In the genomic region with DNA sequence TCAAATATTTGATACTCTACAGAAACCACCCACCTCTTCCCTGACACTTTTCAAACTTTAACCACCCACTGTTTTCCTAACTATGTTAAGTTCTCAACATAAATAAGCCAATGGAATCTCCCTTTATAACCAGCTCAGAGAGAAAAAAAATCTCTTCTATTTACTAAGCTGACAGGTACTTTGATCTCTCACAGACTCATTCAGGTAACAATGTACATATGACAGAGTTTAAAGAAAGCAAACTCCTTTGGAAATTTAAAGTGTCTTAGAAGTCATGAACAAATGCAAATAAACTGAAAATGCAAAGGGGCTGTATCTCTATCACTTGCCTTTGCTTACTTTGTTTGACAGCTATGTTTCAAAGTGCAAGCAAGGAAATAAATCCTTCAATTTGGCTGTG, we compare ENCODE assay signal across 1 cellular context.
TF ChIP-seq lines count a peak whose summit lies in the region.

No MANE protein-coding gene starts in this region.

TF ChIP-seq in HepG2, 621 proteins besides CTCF, POLR2A, EP300 and RAD21 (continued from another document and continues in another):
- TF ChIP-seq FOXK2 (IDR thresholded peaks at IDR 0.05): no peak
- 0 out of 2 replicates have a peak, but pooled peaks have one; percentile 19 for TF ChIP-seq SIX4 (CRISPR knock-in tag; IDR thresholded peaks at IDR 0.05)
- peak; percentile 76 for TF ChIP-seq HNF4A (CRISPR knock-in tag; IDR thresholded peaks at IDR 0.05)
- TF ChIP-seq FOXJ3 (CRISPR knock-in tag; IDR thresholded peaks at IDR 0.05; ENCODE audit: borderline replicate concordance): peak; percentile 77; the same call in 1 of the 2 replicates
- TF ChIP-seq ZNF207 (IDR thresholded peaks at IDR 0.05; ENCODE audit: borderline replicate concordance): no peak
- no peak for TF ChIP-seq ZNF7 (CRISPR knock-in tag; IDR thresholded peaks at IDR 0.05)
- peak; percentile 72; the same call in 1 of the 2 replicates for TF ChIP-seq MEIS2 (CRISPR knock-in tag; IDR thresholded peaks at IDR 0.05)
- TF ChIP-seq SOX6 (IDR thresholded peaks at IDR 0.05): no peak
- peak; percentile 85; the same call in 1 of the 2 replicates for TF ChIP-seq SOX6 (CRISPR knock-in tag; IDR thresholded peaks at IDR 0.05)
- peak; percentile 48; the same call in 1 of the 2 replicates for TF ChIP-seq MEIS1 (CRISPR knock-in tag; IDR thresholded peaks at IDR 0.05; ENCODE audit: borderline replicate concordance)
- peak; percentile 75; the same call in 1 of the 2 replicates for TF ChIP-seq ZBTB20 (CRISPR knock-in tag; IDR thresholded peaks at IDR 0.05; ENCODE audit: borderline replicate concordance, low read depth)
- no peak for TF ChIP-seq ZNF263 (CRISPR knock-in tag; IDR thresholded peaks at IDR 0.05)
- TF ChIP-seq TEAD3 (CRISPR knock-in tag; optimal IDR thresholded peaks at IDR 0.05; ENCODE audit: borderline replicate concordance): peak; percentile 15
- TF ChIP-seq, protein P1, sequence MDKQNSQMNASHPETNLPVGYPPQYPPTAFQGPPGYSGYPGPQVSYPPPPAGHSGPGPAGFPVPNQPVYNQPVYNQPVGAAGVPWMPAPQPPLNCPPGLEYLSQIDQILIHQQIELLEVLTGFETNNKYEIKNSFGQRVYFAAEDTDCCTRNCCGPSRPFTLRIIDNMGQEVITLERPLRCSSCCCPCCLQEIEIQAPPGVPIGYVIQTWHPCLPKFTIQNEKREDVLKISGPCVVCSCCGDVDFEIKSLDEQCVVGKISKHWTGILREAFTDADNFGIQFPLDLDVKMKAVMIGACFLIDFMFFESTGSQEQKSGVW (CRISPR knock-in tag; IDR thresholded peaks at IDR 0.05; ENCODE audit: borderline replicate concordance): no peak
- peak; percentile 54; the same call in 1 of the 2 replicates for TF ChIP-seq SIX1 (CRISPR knock-in tag; IDR thresholded peaks at IDR 0.05; ENCODE audit: borderline replicate concordance)
- TF ChIP-seq IKZF1 (IDR thresholded peaks at IDR 0.05): no peak
- 0 out of 2 replicates have a peak, but pooled peaks have one; percentile 16 for TF ChIP-seq POGZ (CRISPR knock-in tag; IDR thresholded peaks at IDR 0.05)
- TF ChIP-seq, protein P2, sequence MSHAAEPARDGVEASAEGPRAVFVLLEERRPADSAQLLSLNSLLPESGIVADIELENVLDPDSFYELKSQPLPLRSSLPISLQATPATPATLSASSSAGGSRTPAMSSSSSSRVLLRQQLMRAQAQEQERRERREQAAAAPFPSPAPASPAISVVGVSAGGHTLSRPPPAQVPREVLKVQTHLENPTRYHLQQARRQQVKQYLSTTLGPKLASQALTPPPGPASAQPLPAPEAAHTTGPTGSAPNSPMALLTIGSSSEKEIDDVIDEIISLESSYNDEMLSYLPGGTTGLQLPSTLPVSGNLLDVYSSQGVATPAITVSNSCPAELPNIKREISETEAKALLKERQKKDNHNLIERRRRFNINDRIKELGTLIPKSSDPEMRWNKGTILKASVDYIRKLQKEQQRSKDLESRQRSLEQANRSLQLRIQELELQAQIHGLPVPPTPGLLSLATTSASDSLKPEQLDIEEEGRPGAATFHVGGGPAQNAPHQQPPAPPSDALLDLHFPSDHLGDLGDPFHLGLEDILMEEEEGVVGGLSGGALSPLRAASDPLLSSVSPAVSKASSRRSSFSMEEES (CRISPR knock-in tag; IDR thresholded peaks at IDR 0.05): no peak
- no peak for TF ChIP-seq MTF1 (CRISPR knock-in tag; IDR thresholded peaks at IDR 0.05)
- TF ChIP-seq, protein P3, sequence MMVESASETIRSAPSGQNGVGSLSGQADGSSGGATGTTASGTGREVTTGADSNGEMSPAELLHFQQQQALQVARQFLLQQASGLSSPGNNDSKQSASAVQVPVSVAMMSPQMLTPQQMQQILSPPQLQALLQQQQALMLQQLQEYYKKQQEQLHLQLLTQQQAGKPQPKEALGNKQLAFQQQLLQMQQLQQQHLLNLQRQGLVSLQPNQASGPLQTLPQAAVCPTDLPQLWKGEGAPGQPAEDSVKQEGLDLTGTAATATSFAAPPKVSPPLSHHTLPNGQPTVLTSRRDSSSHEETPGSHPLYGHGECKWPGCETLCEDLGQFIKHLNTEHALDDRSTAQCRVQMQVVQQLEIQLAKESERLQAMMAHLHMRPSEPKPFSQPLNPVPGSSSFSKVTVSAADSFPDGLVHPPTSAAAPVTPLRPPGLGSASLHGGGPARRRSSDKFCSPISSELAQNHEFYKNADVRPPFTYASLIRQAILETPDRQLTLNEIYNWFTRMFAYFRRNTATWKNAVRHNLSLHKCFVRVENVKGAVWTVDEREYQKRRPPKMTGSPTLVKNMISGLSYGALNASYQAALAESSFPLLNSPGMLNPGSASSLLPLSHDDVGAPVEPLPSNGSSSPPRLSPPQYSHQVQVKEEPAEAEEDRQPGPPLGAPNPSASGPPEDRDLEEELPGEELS (CRISPR knock-in tag; IDR thresholded peaks at IDR 0.05): peak; percentile 57; the same call in 1 of the 2 replicates
- TF ChIP-seq NCOA2 (CRISPR knock-in tag; IDR thresholded peaks at IDR 0.05): peak; percentile 76
- TF ChIP-seq ZNF121 (CRISPR knock-in tag; IDR thresholded peaks at IDR 0.05): no peak
- no peak for TF ChIP-seq GABPA (IDR thresholded peaks at IDR 0.05; ENCODE audit: low read depth, low read length)
- TF ChIP-seq GABPA (CRISPR knock-in tag; IDR thresholded peaks at IDR 0.05; ENCODE audit: low read depth): 0 out of 2 replicates have a peak, but pooled peaks have one; percentile 9
- 0 out of 2 replicates have a peak, but pooled peaks have one; percentile 34 for TF ChIP-seq NKX3-1 (CRISPR knock-in tag; IDR thresholded peaks at IDR 0.05)
- TF ChIP-seq HDAC2 (CRISPR knock-in tag; IDR thresholded peaks at IDR 0.05): peak; percentile 84
- peak; percentile 84 for TF ChIP-seq CREM (IDR thresholded peaks at IDR 0.05)
- no peak for TF ChIP-seq CREM (CRISPR knock-in tag; IDR thresholded peaks at IDR 0.05)
- TF ChIP-seq BRCA1 (CRISPR knock-in tag; IDR thresholded peaks at IDR 0.05): no peak
- no peak for TF ChIP-seq FOXP1 (IDR thresholded peaks at IDR 0.05)
- TF ChIP-seq FOXP1 (CRISPR knock-in tag; IDR thresholded peaks at IDR 0.05): peak; percentile 80
- no peak for TF ChIP-seq FOXA1 (IDR thresholded peaks at IDR 0.05)
- TF ChIP-seq FOXA1 (CRISPR knock-in tag; IDR thresholded peaks at IDR 0.05): peak; percentile 62
- TF ChIP-seq ELF4 (CRISPR knock-in tag; IDR thresholded peaks at IDR 0.05; ENCODE audit: borderline replicate concordance): no peak
- 0 out of 2 replicates have a peak, but pooled peaks have one; percentile 24 for TF ChIP-seq PITX1 (CRISPR knock-in tag; IDR thresholded peaks at IDR 0.05)
- no peak for TF ChIP-seq ZNF782 (CRISPR knock-in tag; IDR thresholded peaks at IDR 0.05; ENCODE audit: borderline replicate concordance)
- TF ChIP-seq ZNF350 (CRISPR knock-in tag; IDR thresholded peaks at IDR 0.05; ENCODE audit: borderline replicate concordance, low read depth): no peak
- TF ChIP-seq RARA (CRISPR knock-in tag; IDR thresholded peaks at IDR 0.05): peak; percentile 51; the same call in 1 of the 2 replicates
- TF ChIP-seq, protein P4, sequence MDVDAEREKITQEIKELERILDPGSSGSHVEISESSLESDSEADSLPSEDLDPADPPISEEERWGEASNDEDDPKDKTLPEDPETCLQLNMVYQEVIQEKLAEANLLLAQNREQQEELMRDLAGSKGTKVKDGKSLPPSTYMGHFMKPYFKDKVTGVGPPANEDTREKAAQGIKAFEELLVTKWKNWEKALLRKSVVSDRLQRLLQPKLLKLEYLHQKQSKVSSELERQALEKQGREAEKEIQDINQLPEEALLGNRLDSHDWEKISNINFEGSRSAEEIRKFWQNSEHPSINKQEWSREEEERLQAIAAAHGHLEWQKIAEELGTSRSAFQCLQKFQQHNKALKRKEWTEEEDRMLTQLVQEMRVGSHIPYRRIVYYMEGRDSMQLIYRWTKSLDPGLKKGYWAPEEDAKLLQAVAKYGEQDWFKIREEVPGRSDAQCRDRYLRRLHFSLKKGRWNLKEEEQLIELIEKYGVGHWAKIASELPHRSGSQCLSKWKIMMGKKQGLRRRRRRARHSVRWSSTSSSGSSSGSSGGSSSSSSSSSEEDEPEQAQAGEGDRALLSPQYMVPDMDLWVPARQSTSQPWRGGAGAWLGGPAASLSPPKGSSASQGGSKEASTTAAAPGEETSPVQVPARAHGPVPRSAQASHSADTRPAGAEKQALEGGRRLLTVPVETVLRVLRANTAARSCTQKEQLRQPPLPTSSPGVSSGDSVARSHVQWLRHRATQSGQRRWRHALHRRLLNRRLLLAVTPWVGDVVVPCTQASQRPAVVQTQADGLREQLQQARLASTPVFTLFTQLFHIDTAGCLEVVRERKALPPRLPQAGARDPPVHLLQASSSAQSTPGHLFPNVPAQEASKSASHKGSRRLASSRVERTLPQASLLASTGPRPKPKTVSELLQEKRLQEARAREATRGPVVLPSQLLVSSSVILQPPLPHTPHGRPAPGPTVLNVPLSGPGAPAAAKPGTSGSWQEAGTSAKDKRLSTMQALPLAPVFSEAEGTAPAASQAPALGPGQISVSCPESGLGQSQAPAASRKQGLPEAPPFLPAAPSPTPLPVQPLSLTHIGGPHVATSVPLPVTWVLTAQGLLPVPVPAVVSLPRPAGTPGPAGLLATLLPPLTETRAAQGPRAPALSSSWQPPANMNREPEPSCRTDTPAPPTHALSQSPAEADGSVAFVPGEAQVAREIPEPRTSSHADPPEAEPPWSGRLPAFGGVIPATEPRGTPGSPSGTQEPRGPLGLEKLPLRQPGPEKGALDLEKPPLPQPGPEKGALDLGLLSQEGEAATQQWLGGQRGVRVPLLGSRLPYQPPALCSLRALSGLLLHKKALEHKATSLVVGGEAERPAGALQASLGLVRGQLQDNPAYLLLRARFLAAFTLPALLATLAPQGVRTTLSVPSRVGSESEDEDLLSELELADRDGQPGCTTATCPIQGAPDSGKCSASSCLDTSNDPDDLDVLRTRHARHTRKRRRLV (CRISPR knock-in tag; IDR thresholded peaks at IDR 0.05): no peak
- TF ChIP-seq, protein P5, sequence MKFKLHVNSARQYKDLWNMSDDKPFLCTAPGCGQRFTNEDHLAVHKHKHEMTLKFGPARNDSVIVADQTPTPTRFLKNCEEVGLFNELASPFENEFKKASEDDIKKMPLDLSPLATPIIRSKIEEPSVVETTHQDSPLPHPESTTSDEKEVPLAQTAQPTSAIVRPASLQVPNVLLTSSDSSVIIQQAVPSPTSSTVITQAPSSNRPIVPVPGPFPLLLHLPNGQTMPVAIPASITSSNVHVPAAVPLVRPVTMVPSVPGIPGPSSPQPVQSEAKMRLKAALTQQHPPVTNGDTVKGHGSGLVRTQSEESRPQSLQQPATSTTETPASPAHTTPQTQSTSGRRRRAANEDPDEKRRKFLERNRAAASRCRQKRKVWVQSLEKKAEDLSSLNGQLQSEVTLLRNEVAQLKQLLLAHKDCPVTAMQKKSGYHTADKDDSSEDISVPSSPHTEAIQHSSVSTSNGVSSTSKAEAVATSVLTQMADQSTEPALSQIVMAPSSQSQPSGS (CRISPR knock-in tag; IDR thresholded peaks at IDR 0.05): 0 out of 2 replicates have a peak, but pooled peaks have one; percentile 16
- TF ChIP-seq GATA4 (IDR thresholded peaks at IDR 0.05; ENCODE audit: borderline replicate concordance, low read depth): peak; percentile 31; the same call in 1 of the 2 replicates
- TF ChIP-seq RBFOX2 (IDR thresholded peaks at IDR 0.05; ENCODE audit: low read depth, low read length): no peak
- TF ChIP-seq, protein P6, sequence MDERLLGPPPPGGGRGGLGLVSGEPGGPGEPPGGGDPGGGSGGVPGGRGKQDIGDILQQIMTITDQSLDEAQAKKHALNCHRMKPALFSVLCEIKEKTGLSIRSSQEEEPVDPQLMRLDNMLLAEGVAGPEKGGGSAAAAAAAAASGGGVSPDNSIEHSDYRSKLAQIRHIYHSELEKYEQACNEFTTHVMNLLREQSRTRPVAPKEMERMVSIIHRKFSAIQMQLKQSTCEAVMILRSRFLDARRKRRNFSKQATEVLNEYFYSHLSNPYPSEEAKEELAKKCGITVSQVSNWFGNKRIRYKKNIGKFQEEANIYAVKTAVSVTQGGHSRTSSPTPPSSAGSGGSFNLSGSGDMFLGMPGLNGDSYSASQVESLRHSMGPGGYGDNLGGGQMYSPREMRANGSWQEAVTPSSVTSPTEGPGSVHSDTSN (CRISPR knock-in tag; IDR thresholded peaks at IDR 0.05): peak; percentile 59
- TF ChIP-seq EEA1 (CRISPR knock-in tag; IDR thresholded peaks at IDR 0.05; ENCODE audit: borderline replicate concordance): no peak
- peak; percentile 60; the same call in 1 of the 2 replicates for TF ChIP-seq NR2F2 (IDR thresholded peaks at IDR 0.05; ENCODE audit: borderline replicate concordance, low read depth)
- peak; percentile 87 for TF ChIP-seq BCL6 (CRISPR knock-in tag; IDR thresholded peaks at IDR 0.05)
- TF ChIP-seq, protein P7, sequence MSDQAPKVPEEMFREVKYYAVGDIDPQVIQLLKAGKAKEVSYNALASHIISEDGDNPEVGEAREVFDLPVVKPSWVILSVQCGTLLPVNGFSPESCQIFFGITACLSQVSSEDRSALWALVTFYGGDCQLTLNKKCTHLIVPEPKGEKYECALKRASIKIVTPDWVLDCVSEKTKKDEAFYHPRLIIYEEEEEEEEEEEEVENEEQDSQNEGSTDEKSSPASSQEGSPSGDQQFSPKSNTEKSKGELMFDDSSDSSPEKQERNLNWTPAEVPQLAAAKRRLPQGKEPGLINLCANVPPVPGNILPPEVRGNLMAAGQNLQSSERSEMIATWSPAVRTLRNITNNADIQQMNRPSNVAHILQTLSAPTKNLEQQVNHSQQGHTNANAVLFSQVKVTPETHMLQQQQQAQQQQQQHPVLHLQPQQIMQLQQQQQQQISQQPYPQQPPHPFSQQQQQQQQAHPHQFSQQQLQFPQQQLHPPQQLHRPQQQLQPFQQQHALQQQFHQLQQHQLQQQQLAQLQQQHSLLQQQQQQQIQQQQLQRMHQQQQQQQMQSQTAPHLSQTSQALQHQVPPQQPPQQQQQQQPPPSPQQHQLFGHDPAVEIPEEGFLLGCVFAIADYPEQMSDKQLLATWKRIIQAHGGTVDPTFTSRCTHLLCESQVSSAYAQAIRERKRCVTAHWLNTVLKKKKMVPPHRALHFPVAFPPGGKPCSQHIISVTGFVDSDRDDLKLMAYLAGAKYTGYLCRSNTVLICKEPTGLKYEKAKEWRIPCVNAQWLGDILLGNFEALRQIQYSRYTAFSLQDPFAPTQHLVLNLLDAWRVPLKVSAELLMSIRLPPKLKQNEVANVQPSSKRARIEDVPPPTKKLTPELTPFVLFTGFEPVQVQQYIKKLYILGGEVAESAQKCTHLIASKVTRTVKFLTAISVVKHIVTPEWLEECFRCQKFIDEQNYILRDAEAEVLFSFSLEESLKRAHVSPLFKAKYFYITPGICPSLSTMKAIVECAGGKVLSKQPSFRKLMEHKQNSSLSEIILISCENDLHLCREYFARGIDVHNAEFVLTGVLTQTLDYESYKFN (CRISPR knock-in tag; conservative IDR thresholded peaks at IDR 0.05): peak; percentile 87
- TF ChIP-seq, protein P8, sequence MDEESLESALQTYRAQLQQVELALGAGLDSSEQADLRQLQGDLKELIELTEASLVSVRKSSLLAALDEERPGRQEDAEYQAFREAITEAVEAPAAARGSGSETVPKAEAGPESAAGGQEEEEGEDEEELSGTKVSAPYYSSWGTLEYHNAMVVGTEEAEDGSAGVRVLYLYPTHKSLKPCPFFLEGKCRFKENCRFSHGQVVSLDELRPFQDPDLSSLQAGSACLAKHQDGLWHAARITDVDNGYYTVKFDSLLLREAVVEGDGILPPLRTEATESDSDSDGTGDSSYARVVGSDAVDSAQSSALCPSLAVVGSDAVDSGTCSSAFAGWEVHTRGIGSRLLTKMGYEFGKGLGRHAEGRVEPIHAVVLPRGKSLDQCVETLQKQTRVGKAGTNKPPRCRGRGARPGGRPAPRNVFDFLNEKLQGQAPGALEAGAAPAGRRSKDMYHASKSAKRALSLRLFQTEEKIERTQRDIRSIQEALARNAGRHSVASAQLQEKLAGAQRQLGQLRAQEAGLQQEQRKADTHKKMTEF (CRISPR knock-in tag; IDR thresholded peaks at IDR 0.05): peak; percentile 48; the same call in 1 of the 2 replicates
- TF ChIP-seq HMG20A (CRISPR knock-in tag; IDR thresholded peaks at IDR 0.05; ENCODE audit: borderline replicate concordance): peak; percentile 75; the same call in 1 of the 2 replicates
- TF ChIP-seq GFI1 (CRISPR knock-in tag; IDR thresholded peaks at IDR 0.05; ENCODE audit: borderline replicate concordance): peak; percentile 96
